In the genomic region with DNA sequence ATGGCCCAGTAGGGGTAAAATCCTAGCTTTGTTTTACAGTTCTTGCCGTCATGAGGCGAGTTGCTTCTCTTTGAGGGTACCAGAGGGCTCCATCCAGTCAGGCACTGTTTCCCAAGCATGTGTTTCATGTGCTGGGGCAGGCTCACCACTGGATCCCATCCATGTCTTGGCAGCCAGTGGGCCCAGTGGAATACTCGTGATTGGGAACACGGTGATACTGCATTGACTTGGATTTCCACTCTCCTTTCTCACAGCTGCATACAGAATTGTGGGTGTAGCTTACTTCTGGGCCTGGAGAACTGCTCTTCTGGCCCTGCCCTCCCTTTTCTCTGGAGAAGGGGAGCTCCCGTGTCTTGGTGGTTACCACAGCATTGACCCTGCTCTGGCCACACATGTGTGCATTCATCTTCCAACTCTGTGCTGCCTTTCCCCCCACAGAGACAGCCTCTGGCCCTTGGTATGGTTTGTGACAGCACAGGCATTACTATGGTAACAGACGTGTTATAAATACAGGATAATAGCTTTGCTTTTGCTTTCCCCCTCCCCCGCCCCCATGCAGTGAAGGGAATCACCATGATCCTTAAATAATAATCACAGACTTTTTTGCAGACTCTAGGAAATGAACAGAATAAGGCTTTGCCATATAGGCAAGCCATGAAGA, we compare ENCODE assay signal across 1 cellular context.
TF ChIP-seq lines count a peak whose summit lies in the region.

No MANE protein-coding gene starts in this region.

TF ChIP-seq in GM23338, 12 proteins besides CTCF, POLR2A, EP300 and RAD21 (continued from another document):
- TF ChIP-seq, protein P1, sequence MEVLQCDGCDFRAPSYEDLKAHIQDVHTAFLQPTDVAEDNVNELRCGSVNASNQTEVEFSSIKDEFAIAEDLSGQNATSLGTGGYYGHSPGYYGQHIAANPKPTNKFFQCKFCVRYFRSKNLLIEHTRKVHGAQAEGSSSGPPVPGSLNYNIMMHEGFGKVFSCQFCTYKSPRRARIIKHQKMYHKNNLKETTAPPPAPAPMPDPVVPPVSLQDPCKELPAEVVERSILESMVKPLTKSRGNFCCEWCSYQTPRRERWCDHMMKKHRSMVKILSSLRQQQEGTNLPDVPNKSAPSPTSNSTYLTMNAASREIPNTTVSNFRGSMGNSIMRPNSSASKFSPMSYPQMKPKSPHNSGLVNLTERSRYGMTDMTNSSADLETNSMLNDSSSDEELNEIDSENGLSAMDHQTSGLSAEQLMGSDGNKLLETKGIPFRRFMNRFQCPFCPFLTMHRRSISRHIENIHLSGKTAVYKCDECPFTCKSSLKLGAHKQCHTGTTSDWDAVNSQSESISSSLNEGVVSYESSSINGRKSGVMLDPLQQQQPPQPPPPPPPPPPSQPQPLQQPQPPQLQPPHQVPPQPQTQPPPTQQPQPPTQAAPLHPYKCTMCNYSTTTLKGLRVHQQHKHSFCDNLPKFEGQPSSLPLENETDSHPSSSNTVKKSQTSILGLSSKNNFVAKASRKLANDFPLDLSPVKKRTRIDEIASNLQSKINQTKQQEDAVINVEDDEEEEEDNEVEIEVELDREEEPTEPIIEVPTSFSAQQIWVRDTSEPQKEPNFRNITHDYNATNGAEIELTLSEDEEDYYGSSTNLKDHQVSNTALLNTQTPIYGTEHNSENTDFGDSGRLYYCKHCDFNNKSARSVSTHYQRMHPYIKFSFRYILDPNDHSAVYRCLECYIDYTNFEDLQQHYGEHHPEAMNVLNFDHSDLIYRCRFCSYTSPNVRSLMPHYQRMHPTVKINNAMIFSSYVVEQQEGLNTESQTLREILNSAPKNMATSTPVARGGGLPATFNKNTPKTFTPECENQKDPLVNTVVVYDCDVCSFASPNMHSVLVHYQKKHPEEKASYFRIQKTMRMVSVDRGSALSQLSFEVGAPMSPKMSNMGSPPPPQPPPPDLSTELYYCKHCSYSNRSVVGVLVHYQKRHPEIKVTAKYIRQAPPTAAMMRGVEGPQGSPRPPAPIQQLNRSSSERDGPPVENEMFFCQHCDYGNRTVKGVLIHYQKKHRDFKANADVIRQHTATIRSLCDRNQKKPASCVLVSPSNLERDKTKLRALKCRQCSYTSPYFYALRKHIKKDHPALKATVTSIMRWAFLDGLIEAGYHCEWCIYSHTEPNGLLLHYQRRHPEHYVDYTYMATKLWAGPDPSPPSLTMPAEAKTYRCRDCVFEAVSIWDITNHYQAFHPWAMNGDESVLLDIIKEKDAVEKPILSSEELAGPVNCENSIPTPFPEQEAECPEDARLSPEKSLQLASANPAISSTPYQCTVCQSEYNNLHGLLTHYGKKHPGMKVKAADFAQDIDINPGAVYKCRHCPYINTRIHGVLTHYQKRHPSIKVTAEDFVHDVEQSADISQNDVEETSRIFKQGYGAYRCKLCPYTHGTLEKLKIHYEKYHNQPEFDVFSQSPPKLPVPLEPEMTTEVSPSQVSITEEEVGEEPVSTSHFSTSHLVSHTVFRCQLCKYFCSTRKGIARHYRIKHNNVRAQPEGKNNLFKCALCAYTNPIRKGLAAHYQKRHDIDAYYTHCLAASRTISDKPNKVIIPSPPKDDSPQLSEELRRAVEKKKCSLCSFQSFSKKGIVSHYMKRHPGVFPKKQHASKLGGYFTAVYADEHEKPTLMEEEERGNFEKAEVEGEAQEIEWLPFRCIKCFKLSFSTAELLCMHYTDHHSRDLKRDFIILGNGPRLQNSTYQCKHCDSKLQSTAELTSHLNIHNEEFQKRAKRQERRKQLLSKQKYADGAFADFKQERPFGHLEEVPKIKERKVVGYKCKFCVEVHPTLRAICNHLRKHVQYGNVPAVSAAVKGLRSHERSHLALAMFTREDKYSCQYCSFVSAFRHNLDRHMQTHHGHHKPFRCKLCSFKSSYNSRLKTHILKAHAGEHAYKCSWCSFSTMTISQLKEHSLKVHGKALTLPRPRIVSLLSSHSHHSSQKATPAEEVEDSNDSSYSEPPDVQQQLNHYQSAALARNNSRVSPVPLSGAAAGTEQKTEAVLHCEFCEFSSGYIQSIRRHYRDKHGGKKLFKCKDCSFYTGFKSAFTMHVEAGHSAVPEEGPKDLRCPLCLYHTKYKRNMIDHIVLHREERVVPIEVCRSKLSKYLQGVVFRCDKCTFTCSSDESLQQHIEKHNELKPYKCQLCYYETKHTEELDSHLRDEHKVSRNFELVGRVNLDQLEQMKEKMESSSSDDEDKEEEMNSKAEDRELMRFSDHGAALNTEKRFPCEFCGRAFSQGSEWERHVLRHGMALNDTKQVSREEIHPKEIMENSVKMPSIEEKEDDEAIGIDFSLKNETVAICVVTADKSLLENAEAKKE (CRISPR knock-in tag; IDR thresholded peaks at IDR 0.05), result no peak
- TF ChIP-seq, protein P2, sequence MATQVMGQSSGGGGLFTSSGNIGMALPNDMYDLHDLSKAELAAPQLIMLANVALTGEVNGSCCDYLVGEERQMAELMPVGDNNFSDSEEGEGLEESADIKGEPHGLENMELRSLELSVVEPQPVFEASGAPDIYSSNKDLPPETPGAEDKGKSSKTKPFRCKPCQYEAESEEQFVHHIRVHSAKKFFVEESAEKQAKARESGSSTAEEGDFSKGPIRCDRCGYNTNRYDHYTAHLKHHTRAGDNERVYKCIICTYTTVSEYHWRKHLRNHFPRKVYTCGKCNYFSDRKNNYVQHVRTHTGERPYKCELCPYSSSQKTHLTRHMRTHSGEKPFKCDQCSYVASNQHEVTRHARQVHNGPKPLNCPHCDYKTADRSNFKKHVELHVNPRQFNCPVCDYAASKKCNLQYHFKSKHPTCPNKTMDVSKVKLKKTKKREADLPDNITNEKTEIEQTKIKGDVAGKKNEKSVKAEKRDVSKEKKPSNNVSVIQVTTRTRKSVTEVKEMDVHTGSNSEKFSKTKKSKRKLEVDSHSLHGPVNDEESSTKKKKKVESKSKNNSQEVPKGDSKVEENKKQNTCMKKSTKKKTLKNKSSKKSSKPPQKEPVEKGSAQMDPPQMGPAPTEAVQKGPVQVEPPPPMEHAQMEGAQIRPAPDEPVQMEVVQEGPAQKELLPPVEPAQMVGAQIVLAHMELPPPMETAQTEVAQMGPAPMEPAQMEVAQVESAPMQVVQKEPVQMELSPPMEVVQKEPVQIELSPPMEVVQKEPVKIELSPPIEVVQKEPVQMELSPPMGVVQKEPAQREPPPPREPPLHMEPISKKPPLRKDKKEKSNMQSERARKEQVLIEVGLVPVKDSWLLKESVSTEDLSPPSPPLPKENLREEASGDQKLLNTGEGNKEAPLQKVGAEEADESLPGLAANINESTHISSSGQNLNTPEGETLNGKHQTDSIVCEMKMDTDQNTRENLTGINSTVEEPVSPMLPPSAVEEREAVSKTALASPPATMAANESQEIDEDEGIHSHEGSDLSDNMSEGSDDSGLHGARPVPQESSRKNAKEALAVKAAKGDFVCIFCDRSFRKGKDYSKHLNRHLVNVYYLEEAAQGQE (IDR thresholded peaks at IDR 0.05; ENCODE audit: unreplicated experiment), result no peak
- TF ChIP-seq JUNB (IDR thresholded peaks at IDR 0.05; ENCODE audit: unreplicated experiment) (no peak), EZH2 (IDR thresholded peaks at IDR 0.05; ENCODE audit: low read depth, unreplicated experiment) (no peak), CREB1 (CRISPR knock-in tag; IDR thresholded peaks at IDR 0.05; ENCODE audit: low read depth) (no peak), POLR2AphosphoS5 (IDR thresholded peaks at IDR 0.05; ENCODE audit: low read depth) (no peak), EZH2phosphoT487 (IDR thresholded peaks at IDR 0.05; ENCODE audit: unreplicated experiment) (no peak), NANOG (IDR thresholded peaks at IDR 0.05; ENCODE audit: borderline replicate concordance) (no peak)
